Comparison of ENCODE assay signal across 31 cellular contexts in genomic region chr5:57394421-57395210, GRCh38.
"Had no signal": no experiment of that assay in that cellular context is flagged by ENCODE, and none has a peak within 500 bp of the region (broad histone marks: within the 10 kb centered on the region; RNA-seq: fewer than 3 reads in every experiment).

No MANE protein-coding gene starts in this region.

- H3K27ac ChIP-seq: ascending aorta, breast epithelium, cardiac muscle cell, colonic mucosa, epithelial cell of prostate, esophagus squamous epithelium, WERI-Rb-1 had no signal

- H3K36me3 Mint-ChIP-seq: activated CD8-positive, alpha-beta memory T cell treated with anti-CD3 and anti-CD28 coated beads, Interleukin-2, amount 10 ng/mL, durations not matched to agents 7 days and 5 days; activated naive CD4-positive, alpha-beta T cell treated with anti-CD3 and anti-CD28 coated beads, Interleukin-2, amount 10 ng/mL, durations not matched to agents 7 days and 5 days; activated naive CD4-positive, alpha-beta T cell treated with anti-CD3 and anti-CD28 coated beads, Interleukin-2, amount 50 U/mL, for 72 hours; activated naive CD8-positive, alpha-beta T cell treated with anti-CD3 and anti-CD28 coated beads, Interleukin-2, amount 10 ng/mL, durations not matched to agents 7 days and 5 days; brain had no signal

- ATAC-seq: activated CD4-positive, CD25-positive, alpha-beta regulatory T cell treated with anti-CD3 and anti-CD28 coated beads, Interleukin-2, amount 50 U/mL, for 24 hours; activated CD8-positive, alpha-beta memory T cell treated with anti-CD3 and anti-CD28 coated beads, Interleukin-2, amount 10 ng/mL, durations not matched to agents 7 days and 5 days; activated CD8-positive, alpha-beta T cell treated with anti-CD3 and anti-CD28 coated beads for 36 hours; activated naive CD4-positive, alpha-beta T cell treated with anti-CD3 and anti-CD28 coated beads, Interleukin-2, amount 50 U/mL, for 72 hours; activated T-cell treated with anti-CD3 and anti-CD28 coated beads, Interleukin-2, amount 50 U/mL, for 72 hours; T-helper 17 cell had no signal

- H3K4me3 ChIP-seq: ascending aorta, breast epithelium, cardiac muscle cell, colonic mucosa, esophagus squamous epithelium had no signal

- H3K27me3 ChIP-seq: ascending aorta, breast epithelium, cardiac muscle cell, colonic mucosa, esophagus squamous epithelium had no signal

- H3K27me3 Mint-ChIP-seq: activated CD8-positive, alpha-beta T cell treated with anti-CD3 and anti-CD28 coated beads for 36 hours; activated naive CD4-positive, alpha-beta T cell treated with anti-CD3 and anti-CD28 coated beads, Interleukin-2, amount 10 ng/mL, durations not matched to agents 7 days and 5 days; T-helper 17 cell had no signal

- H3K4me3 Mint-ChIP-seq: activated B cell treated with CpG ODN at 0.5 μM for 24 hours; activated CD8-positive, alpha-beta memory T cell treated with anti-CD3 and anti-CD28 coated beads, Interleukin-2, amount 10 ng/mL, durations not matched to agents 7 days and 5 days; activated CD8-positive, alpha-beta T cell treated with anti-CD3 and anti-CD28 coated beads for 36 hours; activated naive CD4-positive, alpha-beta T cell treated with anti-CD3 and anti-CD28 coated beads, Interleukin-2, amount 10 ng/mL, durations not matched to agents 7 days and 5 days; activated naive CD8-positive, alpha-beta T cell treated with anti-CD3 and anti-CD28 coated beads, Interleukin-2, amount 10 ng/mL, durations not matched to agents 7 days and 5 days; activated T-cell treated with anti-CD3 and anti-CD28 coated beads, Interleukin-2, amount 50 U/mL, for 24 hours; activated T-cell treated with anti-CD3 and anti-CD28 coated beads, Interleukin-2, amount 50 U/mL, for 72 hours; brain; T-helper 17 cell; T-helper 2 cell treated with Interferon-gamma antibody and Interleukin-4, amounts not matched to agents 5 μg/mL and 100 μg/mL, for 36 hours had no signal

- H3K4me1 Mint-ChIP-seq: activated B cell treated with CpG ODN at 0.5 μM for 24 hours; activated CD8-positive, alpha-beta memory T cell treated with anti-CD3 and anti-CD28 coated beads, Interleukin-2, amount 10 ng/mL, durations not matched to agents 7 days and 5 days; activated naive CD4-positive, alpha-beta T cell treated with anti-CD3 and anti-CD28 coated beads, Interleukin-2, amount 10 ng/mL, durations not matched to agents 7 days and 5 days; activated naive CD8-positive, alpha-beta T cell treated with anti-CD3 and anti-CD28 coated beads, Interleukin-2, amount 10 ng/mL, durations not matched to agents 7 days and 5 days; brain; T-helper 17 cell had no signal

- H3K9me3 Mint-ChIP-seq: activated CD8-positive, alpha-beta T cell treated with anti-CD3 and anti-CD28 coated beads for 36 hours; activated naive CD4-positive, alpha-beta T cell treated with anti-CD3 and anti-CD28 coated beads, Interleukin-2, amount 10 ng/mL, durations not matched to agents 7 days and 5 days; activated naive CD8-positive, alpha-beta T cell treated with anti-CD3 and anti-CD28 coated beads, Interleukin-2, amount 10 ng/mL, durations not matched to agents 7 days and 5 days had no signal

- H3K36me3 ChIP-seq: ascending aorta, breast epithelium, cardiac muscle cell, colonic mucosa, esophagus squamous epithelium, WERI-Rb-1 had no signal

- H3K9me3 ChIP-seq: ascending aorta, breast epithelium, colonic mucosa, esophagus squamous epithelium had no signal

- DNase-seq: activated B cell treated with CpG ODN at 0.5 μM for 24 hours; activated CD4-positive, alpha-beta T cell treated with anti-CD3 and anti-CD28 coated beads for 48 hours; activated CD4-positive, alpha-beta T cell treated with anti-CD3 and anti-CD28 coated beads, Interleukin-2, amount 50 U/mL, for 1 hour; activated CD4-positive, alpha-beta T cell treated with anti-CD3 and anti-CD28 coated beads, Interleukin-2, amount 50 U/mL, for 48 hours; activated CD8-positive, alpha-beta memory T cell treated with anti-CD3 and anti-CD28 coated beads, Interleukin-2, amount 10 ng/mL, durations not matched to agents 7 days and 5 days; activated CD8-positive, alpha-beta memory T cell treated with anti-CD3 and anti-CD28 coated beads, Interleukin-2, amount 50 U/mL, for 4 hours; activated CD8-positive, alpha-beta T cell treated with anti-CD3 and anti-CD28 coated beads for 36 hours; activated gamma-delta T cell; activated naive CD4-positive, alpha-beta T cell; activated naive CD4-positive, alpha-beta T cell treated with anti-CD3 and anti-CD28 coated beads, Interleukin-2, amount 10 ng/mL, durations not matched to agents 7 days and 5 days; activated naive CD8-positive, alpha-beta T cell treated with anti-CD3 and anti-CD28 coated beads, Interleukin-2, amount 10 ng/mL, durations not matched to agents 7 days and 5 days; activated T-cell treated with anti-CD3 and anti-CD28 coated beads, Interleukin-2, amount 50 U/mL, for 24 hours; activated T-cell treated with anti-CD3 and anti-CD28 coated beads, Interleukin-2, amount 50 U/mL, for 72 hours; central memory CD4-positive, alpha-beta T cell; cerebellar nuclear complex; colonic mucosa; effector CD8-positive, alpha-beta T cell; esophagus squamous epithelium; foreskin fibroblast; head of caudate nucleus; T-helper 17 cell; T1000; WERI-Rb-1 had no signal

- H3K27ac Mint-ChIP-seq: activated B cell treated with CpG ODN at 0.5 μM for 24 hours; activated CD8-positive, alpha-beta memory T cell treated with anti-CD3 and anti-CD28 coated beads, Interleukin-2, amount 10 ng/mL, durations not matched to agents 7 days and 5 days; activated CD8-positive, alpha-beta T cell treated with anti-CD3 and anti-CD28 coated beads for 36 hours; activated naive CD4-positive, alpha-beta T cell treated with anti-CD3 and anti-CD28 coated beads, Interleukin-2, amount 10 ng/mL, durations not matched to agents 7 days and 5 days; activated naive CD4-positive, alpha-beta T cell treated with anti-CD3 and anti-CD28 coated beads, Interleukin-2, amount 50 U/mL, for 72 hours; activated naive CD8-positive, alpha-beta T cell treated with anti-CD3 and anti-CD28 coated beads, Interleukin-2, amount 10 ng/mL, durations not matched to agents 7 days and 5 days; activated T-cell treated with anti-CD3 and anti-CD28 coated beads, Interleukin-2, amount 50 U/mL, for 24 hours; activated T-cell treated with anti-CD3 and anti-CD28 coated beads, Interleukin-2, amount 50 U/mL, for 72 hours; brain; T-helper 17 cell; T-helper 2 cell treated with Interferon-gamma antibody and Interleukin-4, amounts not matched to agents 5 μg/mL and 100 μg/mL, for 36 hours had no signal

- H3K4me1 ChIP-seq: ascending aorta, breast epithelium, colonic mucosa, esophagus squamous epithelium had no signal
